In genomic region chr13:100088648-100089601, GRCh38 we compare ENCODE assay signal across 8 cellular contexts. TPM values are rescaled to one million over a fixed set of nuclear protein-coding genes. Genes with fewer than 3 reads are reported as not detected.
DNase-seq lines count a peak whose midpoint lies in the region; FAIRE-seq and TF ChIP-seq lines count a peak whose summit lies in the region.

TSS of gene PCCA (plus strand) at chr13:100089093. CDS start at chr13:100089121, 28 bp downstream.

- intact Hi-C loops in activated naive CD4-positive, alpha-beta T cell treated with anti-CD3 and anti-CD28 coated beads for 36 hours (cut with micrococcal nuclease): loop anchor here (1.0 to 5.0 kb wide), 8 partner anchors 43 to 592 kb away; partner anchors contain the start of genes TMTC4 and ZIC2

- H3F3A ChIP-seq in Loucy (ENCODE audit: low read depth): no peaks in the 10 kb centered on the region

- no peak for FAIRE-seq in frontal cortex (lab: Jason Lieb, UNC)

- H3K79me2 ChIP-seq in Loucy (ENCODE audit: insufficient read depth, low read length): peaks cover 41% of the 10 kb centered on the region

- peak within 1 kb of the TSS; percentile 93 for H3K4me3 Mint-ChIP-seq in activated naive CD4-positive, alpha-beta T cell treated with anti-CD3 and anti-CD28 coated beads for 36 hours

- H3K27me3 Mint-ChIP-seq in activated naive CD4-positive, alpha-beta T cell treated with anti-CD3 and anti-CD28 coated beads for 36 hours (ENCODE audit: low read depth): no peaks in the 10 kb centered on the region

- H3K36me3 Mint-ChIP-seq in activated naive CD4-positive, alpha-beta T cell treated with anti-CD3 and anti-CD28 coated beads for 36 hours (ENCODE audit: low read depth): peaks cover 1% of the 10 kb centered on the region

- CTCF ChIA-PET in activated naive CD4-positive, alpha-beta T cell treated with anti-CD3 and anti-CD28 coated beads for 36 hours (lab: Charles Lee): no interaction called here

- peak within 1 kb of the TSS; percentile 80 for H3K4me3 ChIP-seq in Loucy (ENCODE audit: low read length, poor library complexity, severe bottlenecking)
- peak within 1 kb of the TSS; percentile 85 for H3K4me3 ChIP-seq in SJSA1
- H3K4me3 ChIP-seq in neuron (ENCODE audit: low read length): peak within 1 kb of the TSS; percentile 89

- H3K9me2 ChIP-seq in Loucy (replicated peaks; ENCODE audit: low read depth, low read length): no peaks in the 10 kb centered on the region

- H3K4me1 ChIP-seq in Loucy (ENCODE audit: insufficient read depth, low read length, poor library complexity, severe bottlenecking) (peaks cover 30% of the 10 kb centered on the region), SJSA1 (replicated peaks) (peaks cover 34% of the 10 kb centered on the region), neuron (ENCODE audit: insufficient read depth, low read length) (peaks cover 28% of the 10 kb centered on the region)

- peaks cover 19% of the 10 kb centered on the region for H3K4me1 Mint-ChIP-seq in activated naive CD4-positive, alpha-beta T cell treated with anti-CD3 and anti-CD28 coated beads for 36 hours (ENCODE audit: low read depth)

- peak within 1 kb of the TSS; percentile 73 for H3K9ac ChIP-seq in Loucy (ENCODE audit: low read depth, low read length, poor library complexity, severe bottlenecking)

- H3K27ac Mint-ChIP-seq in activated naive CD4-positive, alpha-beta T cell treated with anti-CD3 and anti-CD28 coated beads for 36 hours: peak within 1 kb of the TSS; percentile 37

- H4K20me1 ChIP-seq in Loucy (ENCODE audit: insufficient read depth, low read length, poor library complexity, severe bottlenecking): peaks cover 17% of the 10 kb centered on the region

- peak within 1 kb of the TSS; percentile 30 for H3K27ac ChIP-seq in SJSA1

- H3K27me3 ChIP-seq in Loucy (ENCODE audit: insufficient read depth, low read length, poor library complexity, severe bottlenecking) (no peaks in the 10 kb centered on the region), SJSA1 (replicated peaks) (no peaks in the 10 kb centered on the region), neuron (ENCODE audit: insufficient read depth, low read length) (no peaks in the 10 kb centered on the region)

- no peaks in the 10 kb centered on the region for H3K9me3 Mint-ChIP-seq in activated naive CD4-positive, alpha-beta T cell treated with anti-CD3 and anti-CD28 coated beads for 36 hours

- peak; percentile 96 for DNase-seq in ELR (ENCODE audit: low read depth)
- peak; percentile 76 for DNase-seq in H4 (ENCODE audit: low spot score)
- peak; percentile 100 for DNase-seq in SJSA1 (ENCODE audit: low read depth in 1 of 2, low spot score in 2 of 2)
- peak; percentile 86 for DNase-seq in activated naive CD4-positive, alpha-beta T cell treated with anti-CD3 and anti-CD28 coated beads for 36 hours
- DNase-seq in frontal cortex (ENCODE audit: low spot score in 2 of 2): peak; percentile 92 to 96
- DNase-seq in stromal cell of bone marrow (ENCODE audit: low read depth): peak; percentile 91

- H2AFZ ChIP-seq in Loucy (ENCODE audit: low read length) (peak within 1 kb of the TSS; percentile 96), neuron (ENCODE audit: low read depth, low read length) (peak within 1 kb of the TSS; percentile 46)

- H3K36me3 ChIP-seq in Loucy (ENCODE audit: insufficient read depth, low read length): no peaks in the 10 kb centered on the region
- H3K36me3 ChIP-seq in SJSA1: peaks cover 29% of the 10 kb centered on the region
- H3K36me3 ChIP-seq in neuron (ENCODE audit: insufficient read depth, low read length): peaks cover 4% of the 10 kb centered on the region

- peak within 1 kb of the TSS; percentile 87 for H3K4me2 ChIP-seq in Loucy (ENCODE audit: low read depth, low read length, poor library complexity, severe bottlenecking)

- H3K9me3 ChIP-seq in Loucy (ENCODE audit: insufficient read depth, low read depth, low read length) (no peaks in the 10 kb centered on the region), SJSA1 (replicated peaks) (no peaks in the 10 kb centered on the region), neuron (ENCODE audit: low read length) (no peaks in the 10 kb centered on the region)

- no peak for TF ChIP-seq CTCF in Loucy (conservative IDR thresholded peaks at IDR 0.05; ENCODE audit: low read length)

RNA-seq across cellular contexts. Expression of gene PCCA, which starts in this region (rescaled TPM):
- total RNA-seq in H4 (2014; rRNA removed; shearing (Covaris generic)): 3.7 and 14.8 TPM in 2 replicates
- 28.3 and 29.7 TPM in 2 replicates for total RNA-seq in SJSA1 (2014; rRNA removed; shearing (Covaris generic))
- 1 to 10 TPM; 6.8 to 8.1 TPM for total RNA-seq in activated naive CD4-positive, alpha-beta T cell treated with anti-CD3 and anti-CD28 coated beads for 36 hours
- total RNA-seq in frontal cortex: 413 TPM

Comparison
In these comparisons a context has a peak if more than half of its experiments do, and no peak if none do; other contexts are left out.
1. Peak in every context shown above with its lines: DNase-seq, H3K4me3 ChIP-seq and H3K27ac ChIP-seq.
2. RNA of gene PCCA (total RNA-seq): 413 TPM in frontal cortex (single experiment); 28.3 to 29.7 TPM in SJSA1, 3.7 to 14.8 TPM in H4 and 6.8 to 8.1 TPM in activated naive CD4-positive, alpha-beta T cell treated with anti-CD3 and anti-CD28 coated beads for 36 hours; every median in the first group is over 10 times any median in the second.